21 cellular contexts compared by ENCODE assay signal in genomic region chr7:3495530-3495929, GRCh38.
DNase-seq lines count a peak whose midpoint lies in the region; ATAC-seq, FAIRE-seq and TF ChIP-seq lines count a peak whose summit lies in the region.
"Had no signal": no experiment of that assay in that cellular context is flagged by ENCODE, and none has a peak within 500 bp of the region (broad histone marks: within the 10 kb centered on the region; RNA-seq: fewer than 3 reads in every experiment).

No MANE protein-coding gene starts in this region.

- no peak overlapping the region for H3K14ac ChIP-seq in H1 (ENCODE audit: insufficient read length)

- peaks cover 26% of the 10 kb centered on the region for H3K4me1 Mint-ChIP-seq in type B pancreatic cell (ENCODE audit: unreplicated experiment)

- TF ChIP-seq RAD21 in H1 (IDR thresholded peaks at IDR 0.05 in 1 of 2, conservative IDR thresholded peaks at IDR 0.05 in 1 of 2; ENCODE audit: low read depth in 2 of 2, low read length in 2 of 2) (no peak), HepG2 (CRISPR knock-in tag; IDR thresholded peaks at IDR 0.05) (no peak)

- H3K27ac ChIP-seq in heart left ventricle (no peak overlapping the region), H1 (ENCODE audit: low read depth, low read length) (no peak overlapping the region), HepG2 (ENCODE audit: extremely low read length, insufficient read depth, low read length) (no peak overlapping the region), gastroesophageal sphincter (no peak overlapping the region)
- H3K27ac ChIP-seq: Peyer's patch had no signal

- no peak overlapping the region for H2BK15ac ChIP-seq in H1 (ENCODE audit: low read length)

- no peak overlapping the region for H2BK120ac ChIP-seq in H1 (replicated peaks; ENCODE audit: low read depth, low read length)

- TF ChIP-seq POLR2A in heart left ventricle (IDR thresholded peaks at IDR 0.05) (no peak), H1 (IDR thresholded peaks at IDR 0.05; ENCODE audit: control extremely low read depth in 1 of 2, low read depth in 2 of 2, low read length in 2 of 2) (no peak), HepG2 (IDR thresholded peaks at IDR 0.05; ENCODE audit: insufficient read depth in 1 of 2, low read depth in 2 of 2, low read length in 2 of 2) (no peak), gastroesophageal sphincter (IDR thresholded peaks at IDR 0.05) (no peak)

- no peak overlapping the region for H3K23ac ChIP-seq in H1 (ENCODE audit: insufficient read length)

- no peaks in the 10 kb centered on the region for H3K27me3 ChIP-seq in heart left ventricle
- H3K27me3 ChIP-seq in H1 (replicated peaks in 1 of 4; ENCODE audit: control insufficient read depth in 3 of 4, extremely low read depth in 1 of 4, insufficient read depth in 3 of 4, low read length in 3 of 4): no peaks in the 10 kb centered on the region; a peak in 1 of 7 replicates
- H3K27me3 ChIP-seq in HepG2 (ENCODE audit: control insufficient read depth in 1 of 2, insufficient read depth in 2 of 2, low read length in 2 of 2): no peaks in the 10 kb centered on the region
- no peaks in the 10 kb centered on the region for H3K27me3 ChIP-seq in gastroesophageal sphincter
- H3K27me3 ChIP-seq: BE2C, MG63, Peyer's patch had no signal

- H3K79me2 ChIP-seq in H1 (ENCODE audit: control insufficient read depth in 1 of 2, insufficient read depth in 2 of 2, low read length in 2 of 2) (no peaks in the 10 kb centered on the region), HepG2 (ENCODE audit: insufficient read depth, low read length) (no peaks in the 10 kb centered on the region)

- no peak overlapping the region for H3K56ac ChIP-seq in H1 (replicated peaks; ENCODE audit: insufficient read length, low read depth, low read length)

- H3K4me3 ChIP-seq in heart left ventricle: peak overlapping the region in 7 of 12 donors; percentile 10 to 25 (median 13)
- H3K4me3 ChIP-seq in H1 (ENCODE audit: extremely low read depth in 1 of 4, insufficient read depth in 2 of 4, low read depth in 3 of 4, low read length in 4 of 4): no peak overlapping the region
- no peak overlapping the region for H3K4me3 ChIP-seq in HepG2 (replicated peaks in 1 of 3; ENCODE audit: insufficient read depth in 1 of 3, low read depth in 2 of 3, low read length in 3 of 3)
- no peak overlapping the region for H3K4me3 ChIP-seq in gastroesophageal sphincter
- H3K4me3 ChIP-seq: MG63, Peyer's patch had no signal

- DNase-seq in heart left ventricle (peak in 2 of 5 donors; percentile 28 to 41), cardiac septum (ENCODE audit: low spot score) (no peak), H1 (ENCODE audit: low read depth in 1 of 2, low spot score in 2 of 2) (no peak), HepG2 (ENCODE audit: low spot score) (no peak), type B pancreatic cell (ENCODE audit: extremely low spot score, unreplicated experiment) (no peak), NCI-H1417 (lab: John Stamatoyannopoulos, UW) (no peak)
- DNase-seq: 8988T; BE2C; Calu3; CD4-positive, alpha-beta memory T cell; DMS53; MG63; NCI-H1092 treated with DMSO at 0.1 percent for 48 hours; NCI-H1694; NCI-H510A treated with DMSO at 0.1 percent for 48 hours; Peyer's patch; SHP77 had no signal

- H3K9me3 ChIP-seq in heart left ventricle (peaks cover 0 to 16% (median 9%) of the 10 kb centered on the region in 12 donors), H1 (ENCODE audit: insufficient read depth in 2 of 2, low read depth in 1 of 2, low read length in 1 of 2) (peaks cover 4 to 7% of the 10 kb centered on the region in 2 experiments; a peak in 1 of 4 replicates), HepG2 (ENCODE audit: low read length) (peaks cover 13% of the 10 kb centered on the region; the same call in 1 of the 2 replicates), gastroesophageal sphincter (peaks cover 0 to 10% (median 0%) of the 10 kb centered on the region in 3 donors)
- H3K9me3 ChIP-seq: BE2C, MG63, Peyer's patch had no signal

- CTCF ChIA-PET in H1 (lab: Charles Lee; ENCODE audit: partially characterized antibody) (interaction anchor here (1.1 to 2.0 kb wide), 2 partner anchors 13 to 75 kb away, joined by 3 to 8 read pairs; no protein-coding TSS in a partner anchor), HepG2 (lab: Yijun Ruan, JAX; ENCODE audit: low intra/inter-chr PET ratio, low total read pairs) (no interaction called here)

- BruUV-seq in HepG2 (replicated peaks; lab: Mats Ljungman, UMichigan): no TSS peak

- H3K27me3 Mint-ChIP-seq in type B pancreatic cell: no peaks in the 10 kb centered on the region

- H4K5ac ChIP-seq in H1 (ENCODE audit: insufficient read length, low read depth, low read length): no peak overlapping the region

- H2BK20ac ChIP-seq in H1 (ENCODE audit: low read length): no peak overlapping the region

- WGBS in heart left ventricle, 4 donors: 34 to 42% (median 36%) methylated on average over 12 of the region's 12 CpGs
- WGBS in H1 (ENCODE audit: extremely low coverage in 1 of 2, insufficient coverage in 1 of 2, insufficient read length in 1 of 2, insufficient replicate concordance in 2 of 2, low coverage in 1 of 2, low lambda C conversion rate in 2 of 2, missing lambda C conversion rate in 1 of 2), 2 experiments: 83% methylated on average over 12 of the region's 12 CpGs; no CpG with 5 or more reads in 1 of the 2 experiments
- 86% methylated on average over 12 of the region's 12 CpGs for WGBS in HepG2 (ENCODE audit: low lambda C conversion rate)
- WGBS in gastroesophageal sphincter (ENCODE audit: low coverage in 1 of 2), 2 donors: 70 to 88% methylated on average over 6 to 11 of the region's 12 CpGs

- H3K9me3 Mint-ChIP-seq in type B pancreatic cell: peaks cover 12% of the 10 kb centered on the region

- TF ChIP-seq EP300 in H1 (IDR thresholded peaks at IDR 0.05; ENCODE audit: borderline replicate concordance in 1 of 2, low read depth in 2 of 2, low read length in 2 of 2): no peak
- TF ChIP-seq EP300 in HepG2 (IDR thresholded peaks at IDR 0.05; ENCODE audit: low read depth in 2 of 2, low read length in 2 of 2): no peak
- TF ChIP-seq EP300 in HepG2 (CRISPR knock-in tag; IDR thresholded peaks at IDR 0.05; ENCODE audit: borderline replicate concordance): no peak
- no peak for TF ChIP-seq EP300 in gastroesophageal sphincter (IDR thresholded peaks at IDR 0.05)

- H3K27ac Mint-ChIP-seq in type B pancreatic cell: peak overlapping the region; percentile 9

- no peak for FAIRE-seq in H1 (lab: Jason Lieb, UNC)
- FAIRE-seq in HepG2 (lab: Jason Lieb, UNC): no peak
- FAIRE-seq: GM19239, H54 had no signal

- H3K18ac ChIP-seq in H1 (ENCODE audit: extremely low read depth, low read length): no peak overlapping the region

- POLR2A ChIA-PET in H1 (lab: Charles Lee; ENCODE audit: partially characterized antibody): no interaction called here
- POLR2A ChIA-PET in HepG2 (lab: Yijun Ruan, JAX): no interaction called here

- TF ChIP-seq CTCF in heart left ventricle (IDR thresholded peaks at IDR 0.05) (no peak), H1 (IDR thresholded peaks at IDR 0.05; ENCODE audit: control extremely low read depth in 1 of 3, insufficient read depth in 1 of 3, low read depth in 1 of 3, low read length in 3 of 3) (no peak), HepG2 (CRISPR knock-in tag; IDR thresholded peaks at IDR 0.05) (no peak), type B pancreatic cell (conservative IDR thresholded peaks at IDR 0.05) (no peak), gastroesophageal sphincter (IDR thresholded peaks at IDR 0.05) (no peak)

- no peak overlapping the region for H3K4me3 Mint-ChIP-seq in type B pancreatic cell
- H3K4me3 Mint-ChIP-seq: CD4-positive, alpha-beta memory T cell had no signal

- H4K20me1 ChIP-seq in H1 (replicated peaks in 1 of 2; ENCODE audit: control insufficient read depth in 1 of 2, insufficient read depth in 2 of 2, low read length in 2 of 2) (no peaks in the 10 kb centered on the region), HepG2 (ENCODE audit: insufficient read depth, low read length) (no peaks in the 10 kb centered on the region)

- H3K4me2 ChIP-seq in H1 (ENCODE audit: insufficient read depth in 1 of 2, low read depth in 2 of 2, low read length in 2 of 2) (no peak overlapping the region), HepG2 (ENCODE audit: low read depth, low read length) (no peak overlapping the region)

- H3K23me2 ChIP-seq in H1 (ENCODE audit: low read depth, low read length): no peaks in the 10 kb centered on the region

- H2BK12ac ChIP-seq in H1 (ENCODE audit: low read depth, low read length): no peak overlapping the region

- H2AFZ ChIP-seq in H1 (ENCODE audit: low read length): no peak overlapping the region
- H2AFZ ChIP-seq in HepG2 (ENCODE audit: low read length): no peak overlapping the region

- H3K4ac ChIP-seq in H1 (replicated peaks; ENCODE audit: insufficient read length, low read depth, low read length): no peak overlapping the region

- no peak overlapping the region for H2BK5ac ChIP-seq in H1 (ENCODE audit: low read depth, low read length)

- ATAC-seq in heart left ventricle (peak in 3 of 4 donors; percentile 29 to 66 (median 61)), HepG2 (no peak), HG02884 (IDR thresholded peaks at IDR 0.05; ENCODE audit: unreplicated experiment) (no peak), gastroesophageal sphincter (no peak)

- no peaks in the 10 kb centered on the region for H3K36me3 ChIP-seq in heart left ventricle
- H3K36me3 ChIP-seq in H1 (ENCODE audit: control insufficient read depth in 2 of 4, insufficient read depth in 4 of 4, low read length in 3 of 4): no peaks in the 10 kb centered on the region
- no peaks in the 10 kb centered on the region for H3K36me3 ChIP-seq in HepG2 (replicated peaks in 1 of 2; ENCODE audit: control insufficient read depth in 1 of 2, insufficient read depth in 2 of 2, low read length in 2 of 2)
- H3K36me3 ChIP-seq in gastroesophageal sphincter: no peaks in the 10 kb centered on the region
- H3K36me3 ChIP-seq: BE2C, MG63, Peyer's patch had no signal

- intact Hi-C loops in heart left ventricle (cut with DNase I): no loop called here
- intact Hi-C loops in cardiac septum (cut with DNase I): no loop called here
- intact Hi-C loops in HepG2 (cut with micrococcal nuclease; ENCODE audit: unreplicated experiment): no loop called here

- peaks cover 7% of the 10 kb centered on the region for H3K36me3 Mint-ChIP-seq in type B pancreatic cell

- H3K4me1 ChIP-seq in heart left ventricle (peaks cover 0 to 14% (median 0%) of the 10 kb centered on the region in 12 donors), H1 (replicated peaks in 1 of 4; ENCODE audit: control insufficient read depth in 3 of 4, insufficient read depth in 4 of 4, low read length in 3 of 4) (peaks cover 0 to 2% (median 0%) of the 10 kb centered on the region in 4 experiments; a peak in 2 of 7 replicates), HepG2 (ENCODE audit: insufficient read depth, low read length) (peaks cover 9% of the 10 kb centered on the region; the same call in 1 of the 2 replicates), gastroesophageal sphincter (no peaks in the 10 kb centered on the region)
- H3K4me1 ChIP-seq: BE2C, Peyer's patch had no signal

- no peaks in the 10 kb centered on the region for H3K79me1 ChIP-seq in H1 (ENCODE audit: low read depth, low read length)

- in situ Hi-C loops in HepG2 (cut with HindIII; ENCODE audit: extremely low pct_ligation_motif_present, low pct_unique_long_range_greater_than_20kb): no loop called here

- H4K91ac ChIP-seq in H1 (replicated peaks; ENCODE audit: insufficient read length, low read length): no peak overlapping the region

- H4K8ac ChIP-seq in H1 (ENCODE audit: extremely low read depth, insufficient read depth, low read length): no peak overlapping the region

- no peak overlapping the region for H3K9ac ChIP-seq in H1 (replicated peaks in 1 of 4; ENCODE audit: extremely low read depth in 1 of 4, low read depth in 3 of 4, low read length in 3 of 4)
- H3K9ac ChIP-seq in HepG2 (ENCODE audit: insufficient read depth, low read depth, low read length): no peak overlapping the region

- peak overlapping the region; percentile 11; the same call in 1 of the 2 replicates for H2AK5ac ChIP-seq in H1 (ENCODE audit: low read depth, low read length)

Comparison
In these comparisons a context has a peak if more than half of its experiments do, and no peak if none do; other contexts are left out.
1. ATAC-seq: peak in heart left ventricle (3 of 4); none in HepG2 (single experiment), HG02884 (single experiment) and gastroesophageal sphincter (single experiment).
2. H3K4me3 ChIP-seq: peak in heart left ventricle (7 of 12); none in H1 (0 of 4), HepG2 (0 of 3) and gastroesophageal sphincter (0 of 2).